22 cellular contexts compared by ENCODE assay signal in the genomic region with DNA sequence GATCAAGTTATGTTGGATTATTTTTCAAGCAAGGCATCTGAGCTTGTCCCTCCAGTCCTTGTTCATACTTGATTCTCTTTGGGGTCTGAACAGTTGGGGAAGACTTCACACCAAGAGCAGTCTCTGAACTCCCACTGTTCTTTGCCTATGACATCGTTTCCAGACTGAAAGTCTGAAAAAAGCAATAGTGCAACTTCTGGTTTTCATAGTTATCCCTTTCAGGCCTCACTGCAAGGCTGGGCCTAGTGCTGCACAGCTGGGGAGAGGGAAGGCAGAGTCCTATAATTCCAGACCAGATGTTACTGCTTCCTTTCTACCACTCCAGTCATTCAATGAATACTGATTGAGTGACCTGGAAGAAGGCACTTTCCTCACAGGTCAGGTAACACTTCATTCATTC.
"Had no signal": no experiment of that assay in that cellular context is flagged by ENCODE, and none has a peak within 500 bp of the region (broad histone marks: within the 10 kb centered on the region; RNA-seq: fewer than 3 reads in every experiment).

No MANE protein-coding gene starts in this region.

- H3K9me3 ChIP-seq: MG63 had no signal

- DNase-seq: activated CD4-positive, alpha-beta memory T cell treated with anti-CD3 and anti-CD28 coated beads for 36 hours; activated CD4-positive, alpha-beta T cell treated with anti-CD3 and anti-CD28 coated beads, Interleukin-2, amount 10 ng/mL, durations not matched to agents 7 days and 5 days; activated CD4-positive, CD25-positive, alpha-beta regulatory T cell treated with anti-CD3 and anti-CD28 coated beads, Interleukin-2, amount 50 U/mL, for 72 hours; activated CD8-positive, alpha-beta memory T cell treated with anti-CD3 and anti-CD28 coated beads, Interleukin-2, amount 50 U/mL, for 4 hours; activated effector memory CD4-positive, alpha-beta T cell treated with anti-CD3 and anti-CD28 coated beads, Interleukin-2, amount 50 U/mL, for 16 hours; activated naive CD4-positive, alpha-beta T cell treated with Interleukin-2 at 50 U/mL for 16 hours; activated T-cell treated with anti-CD3 and anti-CD28 coated beads, Interleukin-2, amount 50 U/mL, for 1 hour; brain microvascular endothelial cell; MG63; NCI-H1105 treated with DMSO at 0.1 percent for 48 hours; NCI-H1436 treated with DMSO at 0.1 percent for 48 hours; NCI-H187 treated with DMSO at 0.1 percent for 48 hours; NCI-H2081 treated with DMSO at 0.1 percent for 48 hours; NCI-H446; NCI-H524; PC-3; SHP77 treated with DMSO at 0.1 percent for 48 hours; T-helper 17 cell; T-helper 9 cell had no signal

- H3K27me3 Mint-ChIP-seq: activated CD4-positive, alpha-beta memory T cell treated with anti-CD3 and anti-CD28 coated beads for 36 hours; activated CD4-positive, alpha-beta T cell treated with anti-CD3 and anti-CD28 coated beads, Interleukin-2, amount 10 ng/mL, durations not matched to agents 7 days and 5 days had no signal

- H3K9me3 Mint-ChIP-seq: activated CD4-positive, alpha-beta memory T cell treated with anti-CD3 and anti-CD28 coated beads for 36 hours; activated CD4-positive, alpha-beta T cell treated with anti-CD3 and anti-CD28 coated beads, Interleukin-2, amount 10 ng/mL, durations not matched to agents 7 days and 5 days; activated naive CD4-positive, alpha-beta T cell treated with anti-CD3 and anti-CD28 coated beads, Interleukin-2, amount 50 U/mL, for 72 hours had no signal

- H3K27ac ChIP-seq: brain microvascular endothelial cell, cardiac muscle cell had no signal

- H3K36me3 Mint-ChIP-seq: activated CD4-positive, alpha-beta memory T cell treated with anti-CD3 and anti-CD28 coated beads for 36 hours; activated naive CD4-positive, alpha-beta T cell treated with anti-CD3 and anti-CD28 coated beads, Interleukin-2, amount 50 U/mL, for 72 hours; WTC11 had no signal

- H3K4me3 ChIP-seq: cardiac muscle cell, MG63 had no signal

- H3K27me3 ChIP-seq: brain microvascular endothelial cell, cardiac muscle cell had no signal

- H3K4me3 Mint-ChIP-seq: activated CD4-positive, alpha-beta memory T cell treated with anti-CD3 and anti-CD28 coated beads for 36 hours; activated CD4-positive, alpha-beta T cell treated with anti-CD3 and anti-CD28 coated beads, Interleukin-2, amount 10 ng/mL, durations not matched to agents 7 days and 5 days; T-helper 17 cell; WTC11 had no signal

- ATAC-seq: PC-3, T-helper 17 cell, WTC11 had no signal

- H3K36me3 ChIP-seq: brain microvascular endothelial cell, cardiac muscle cell, MG63 had no signal
